In the genomic region with DNA sequence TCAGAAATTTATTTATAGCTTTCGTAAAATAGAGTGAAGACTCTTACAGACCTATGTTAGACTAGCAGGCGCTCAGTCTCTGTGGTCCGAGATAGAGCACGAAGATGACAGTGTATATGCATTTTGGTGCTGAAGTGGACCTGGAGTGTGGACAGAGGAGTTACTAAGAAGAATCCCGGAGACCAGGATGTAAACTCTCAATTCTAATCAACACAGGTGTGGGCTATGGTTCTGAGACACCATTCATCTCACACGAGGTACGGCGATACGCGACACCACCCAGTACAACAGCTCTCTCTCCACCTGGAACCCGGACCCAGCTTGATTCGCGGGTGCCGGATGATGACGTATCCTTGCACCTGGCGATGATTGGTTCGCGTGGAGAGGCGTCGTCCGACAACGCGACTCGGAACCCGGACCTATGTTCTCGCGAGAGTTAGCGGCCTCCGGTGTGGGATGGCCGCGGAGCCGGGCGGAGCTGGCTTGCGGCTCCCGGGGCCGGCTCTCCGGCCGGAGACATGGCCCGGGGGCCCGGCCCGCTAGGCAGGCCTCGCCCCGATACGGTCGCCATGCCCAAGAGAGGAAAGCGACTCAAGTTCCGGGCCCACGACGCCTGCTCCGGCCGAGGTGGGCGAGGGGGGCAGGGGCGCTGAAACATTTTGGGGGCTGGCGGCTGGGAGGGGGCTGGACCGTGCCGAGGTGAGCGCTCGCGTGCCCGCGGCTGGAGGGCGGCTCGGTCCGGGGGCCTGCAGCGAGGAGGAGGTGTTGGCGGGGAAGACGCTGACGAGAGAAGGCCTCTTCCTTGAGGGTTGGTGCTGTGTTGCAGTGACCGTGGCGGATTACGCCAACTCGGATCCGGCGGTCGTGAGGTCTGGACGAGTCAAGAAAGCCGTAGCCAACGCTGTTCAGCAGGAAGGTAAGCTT, we compare ENCODE assay signal across 8 cellular contexts. TPM values are rescaled to one million over a fixed set of nuclear protein-coding genes. Genes with fewer than 3 reads are reported as not detected.
DNase-seq lines count a peak whose midpoint lies in the region; ATAC-seq and TF ChIP-seq lines count a peak whose summit lies in the region.

A gene with protein sequence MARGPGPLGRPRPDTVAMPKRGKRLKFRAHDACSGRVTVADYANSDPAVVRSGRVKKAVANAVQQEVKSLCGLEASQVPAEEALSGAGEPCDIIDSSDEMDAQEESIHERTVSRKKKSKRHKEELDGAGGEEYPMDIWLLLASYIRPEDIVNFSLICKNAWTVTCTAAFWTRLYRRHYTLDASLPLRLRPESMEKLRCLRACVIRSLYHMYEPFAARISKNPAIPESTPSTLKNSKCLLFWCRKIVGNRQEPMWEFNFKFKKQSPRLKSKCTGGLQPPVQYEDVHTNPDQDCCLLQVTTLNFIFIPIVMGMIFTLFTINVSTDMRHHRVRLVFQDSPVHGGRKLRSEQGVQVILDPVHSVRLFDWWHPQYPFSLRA (plus strand): TSS at position 427 of the 924 bp plus-strand sequence. CDS start 92 bp downstream, at position 519.

- H3K4me3 ChIP-seq in AG04450 (ENCODE audit: low read depth, low read length): peak within 1 kb of the TSS; percentile 70
- H3K4me3 ChIP-seq in spleen: peak within 1 kb of the TSS; percentile 75 to 95 (median 86)

- POLR2A ChIA-PET in AG04450 (lab: Yijun Ruan, JAX): interaction anchor here (0.6 to 1.6 kb wide), 7 partner anchors 12 to 121 kb away, joined by 3 to 6 read pairs (median 5); a partner anchor contains a TSS

- H3K9me3 ChIP-seq in AG04450 (ENCODE audit: control insufficient read depth, insufficient read depth, low read length): no peaks in the 10 kb centered on the region
- no peaks in the 10 kb centered on the region for H3K9me3 ChIP-seq in spleen

- TF ChIP-seq POLR2A in GM18951 (IDR thresholded peaks at IDR 0.05; ENCODE audit: extremely low read depth, insufficient read depth, insufficient read length) (peak; percentile 91), spleen (IDR thresholded peaks at IDR 0.05) (peak; percentile 65 to 78 (median 78))

- H3K27ac ChIP-seq in AG04450 (ENCODE audit: low read depth, low read length) (peak within 1 kb of the TSS; percentile 57), spleen (peak within 1 kb of the TSS; percentile 84 to 95 (median 94))

- ATAC-seq in HG03196 (IDR thresholded peaks at IDR 0.05; ENCODE audit: unreplicated experiment): peak; percentile 97

- peaks cover 0 to 36% (median 30%) of the 10 kb centered on the region in 6 donors for H3K36me3 ChIP-seq in spleen

- in situ Hi-C loops in GM18951 (cut with MboI; ENCODE audit: low sequenced_read_pairs, unreplicated experiment): no loop called here

- DNase-seq in AG04450 (ENCODE audit: low read depth, low spot score) (peak; percentile 89), NCI-H345 treated with DMSO at 0.1 percent for 48 hours (lab: John Stamatoyannopoulos, UW; ENCODE audit: unreplicated experiment) (peak; percentile 92), inferior parietal cortex (ENCODE audit: extremely low spot score) (peak; percentile 98), spleen (peak; percentile 96)
- DNase-seq in activated CD4-positive, CD25-positive, alpha-beta regulatory T cell (lab: John Stamatoyannopoulos, UW): peak; percentile 78 to 89 (median 87)
- DNase-seq in central memory CD4-positive, alpha-beta T cell: peak; percentile 92

- intact Hi-C loops in spleen (cut with DNase I; ENCODE audit: low total_unique reads): loop anchor here (10.0 kb wide), 1 partner anchor 202 kb away; a partner anchor contains a TSS

- no peaks in the 10 kb centered on the region for H3K27me3 ChIP-seq in AG04450 (ENCODE audit: control insufficient read depth, insufficient read depth, low read length)
- no peaks in the 10 kb centered on the region for H3K27me3 ChIP-seq in spleen (replicated peaks in 1 of 7)

- TF ChIP-seq CTCF in AG04450 (IDR thresholded peaks at IDR 0.05; ENCODE audit: low read depth, low read length) (no peak), spleen (IDR thresholded peaks at IDR 0.05 in 8 of 11, conservative IDR thresholded peaks at IDR 0.05 in 3 of 11) (peak in 3 of 11 experiments; percentile 15 to 36 (median 20))

- CTCF ChIA-PET in AG04450 (lab: Charles Lee): interaction anchor here (0.6 to 1.1 kb wide), 3 partner anchors 258 to 263 kb away, joined by 3 to 6 read pairs (median 4); no protein-coding TSS in a partner anchor

- WGBS in spleen, 5 donors: 0 to 1% (median 0%) methylated on average over 48 to 78 of the region's 78 CpGs

- peaks cover 14 to 50% (median 39%) of the 10 kb centered on the region in 6 donors for H3K4me1 ChIP-seq in spleen

RNA-seq across cellular contexts. Expression of the gene that starts here (rescaled TPM):
- polyA plus RNA-seq in AG04450 (2011; rRNA removed) (91.5 and 93.4 TPM in 2 replicates), spleen (10 to 100 TPM; 30.3 to 40.7 (median 35.1) TPM)
- 91.5 and 111 TPM in 2 replicates for polyA minus RNA-seq in AG04450 (2011; rRNA and poly(A)+ RNA removed)
- 10 to 100 TPM; 47.6 to 61.9 (median 55.8) TPM for total RNA-seq in spleen

Comparison
In these comparisons a context has a peak if more than half of its experiments do, and no peak if none do; other contexts are left out.
1. Peak in every context shown above with its lines: DNase-seq, ATAC-seq, H3K4me3 ChIP-seq and H3K27ac ChIP-seq.